11 cellular contexts compared by ENCODE assay signal in the genomic region with DNA sequence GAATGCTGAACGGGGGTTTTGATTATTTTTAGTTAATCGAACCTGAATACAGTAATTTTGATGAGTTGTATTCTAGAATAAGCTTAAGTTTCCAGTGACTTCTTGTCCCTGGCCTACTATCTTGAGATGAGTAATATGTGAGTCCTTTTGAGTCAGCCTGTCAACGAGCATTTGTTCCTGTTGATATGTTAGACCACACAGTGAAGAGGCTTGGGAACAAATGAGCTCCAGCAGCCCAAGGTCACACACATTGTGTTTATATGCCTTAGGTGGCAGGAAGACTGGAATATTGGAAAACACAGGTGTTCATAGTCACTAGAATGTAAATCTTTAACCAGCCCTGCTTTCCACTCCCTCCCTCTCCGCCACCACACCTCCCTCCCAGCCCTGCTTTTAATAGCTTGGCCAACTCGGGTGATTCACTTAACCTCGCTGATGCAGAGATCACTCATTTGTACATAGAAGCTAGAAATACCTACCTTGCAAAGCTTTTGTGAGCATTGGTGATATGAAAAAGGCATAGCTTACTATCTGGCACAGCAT. TPM values are rescaled to one million over a fixed set of nuclear protein-coding genes. Genes with fewer than 3 reads are reported as not detected.
A peak's percentile ranks its signal among the peaks of the same experiment; 100 is the strongest.
DNase-seq lines count a peak whose midpoint lies in the region; ATAC-seq, FAIRE-seq and TF ChIP-seq lines count a peak whose summit lies in the region.
"Had no signal": no experiment of that assay in that cellular context is flagged by ENCODE, and none has a peak within 500 bp of the region (broad histone marks: within the 10 kb centered on the region; RNA-seq: fewer than 3 reads in every experiment).

No MANE protein-coding gene starts in this region.

- no peak for FAIRE-seq in K562 (lab: Jason Lieb, UNC)

- no peak for TF ChIP-seq POLR2A in K562 (conservative IDR thresholded peaks at IDR 0.05)

- H3K9ac ChIP-seq in K562 (ENCODE audit: insufficient read depth in 1 of 2, low read depth in 2 of 2, low read length in 2 of 2), result no peak overlapping the region
- H3K9ac ChIP-seq in Karpas-422 (ENCODE audit: low read length), result no peak overlapping the region
- H3K9ac ChIP-seq: KMS-11 had no signal

- no peak for TF ChIP-seq EP300 in K562 (IDR thresholded peaks at IDR 0.05; ENCODE audit: low read length)

- no peaks in the 10 kb centered on the region for H4K20me1 ChIP-seq in K562 (replicated peaks; ENCODE audit: control insufficient read depth, insufficient read depth, low read length)
- no peaks in the 10 kb centered on the region for H4K20me1 ChIP-seq in Karpas-422 (ENCODE audit: insufficient read depth, low read depth, low read length)

- peak; percentile 44 for DNase-seq in GM03348 (ENCODE audit: low spot score)
- DNase-seq in K562 (ENCODE audit: extremely low read depth in 1 of 4, low spot score in 3 of 4), result peak in 1 of 4 experiments; percentile 6
- peak; percentile 23 to 62 for DNase-seq in psoas muscle
- DNase-seq in WERI-Rb-1, result no peak
- DNase-seq in Karpas-422, result no peak
- DNase-seq in activated CD4-positive, alpha-beta T cell treated with anti-CD3 and anti-CD28 coated beads for 1 hour, result no peak
- DNase-seq: heart right ventricle had no signal

- CTCF ChIA-PET in K562 (lab: Yijun Ruan, JAX; ENCODE audit: low intra/inter-chr PET ratio), result no interaction called here

- no peaks in the 10 kb centered on the region for H3K4me1 ChIP-seq in K562 (replicated peaks in 1 of 2; ENCODE audit: control insufficient read depth in 2 of 2, insufficient read depth in 2 of 2, low read length in 2 of 2)
- H3K4me1 ChIP-seq in psoas muscle, result peaks cover 21% of the 10 kb centered on the region
- no peaks in the 10 kb centered on the region for H3K4me1 ChIP-seq in Karpas-422 (ENCODE audit: low read length)

- WGBS in K562 (ENCODE audit: insufficient coverage, low coverage, missing lambda C conversion rate), result 6% methylated on average over 6 of the region's 6 CpGs
- WGBS in psoas muscle, 3 donors, result 40 to 42% (median 42%) methylated on average over 6 of the region's 6 CpGs

- ATAC-seq in GM19463 (IDR thresholded peaks at IDR 0.05; ENCODE audit: unreplicated experiment) (peak; percentile 91), HG03565 (IDR thresholded peaks at IDR 0.05; ENCODE audit: unreplicated experiment) (peak; percentile 96), K562 (no peak), psoas muscle (peak; percentile 86 to 93 (median 93))

- H3K9me3 ChIP-seq in K562 (replicated peaks; ENCODE audit: control insufficient read depth, insufficient read depth, low read depth, low read length), result no peaks in the 10 kb centered on the region
- no peaks in the 10 kb centered on the region for H3K9me3 ChIP-seq in psoas muscle
- H3K9me3 ChIP-seq in WERI-Rb-1 (ENCODE audit: severe bottlenecking), result no peaks in the 10 kb centered on the region
- H3K9me3 ChIP-seq in Karpas-422 (ENCODE audit: low read length), result no peaks in the 10 kb centered on the region
- H3K9me3 ChIP-seq: heart right ventricle had no signal

- intact Hi-C loops in K562 (cut with micrococcal nuclease) (no loop called here), psoas muscle (cut with DNase I) (loop anchor here in 1 of 2 donors (2.0 kb wide), 1 partner anchor 39 kb away; no protein-coding TSS in a partner anchor)

- BruUV-seq in K562 (replicated peaks; lab: Mats Ljungman, UMichigan), result no TSS peak

- TF ChIP-seq CTCF in K562 (IDR thresholded peaks at IDR 0.05 in 2 of 3, conservative IDR thresholded peaks at IDR 0.05 in 1 of 3; ENCODE audit: insufficient read depth in 2 of 3, low read depth in 1 of 3, low read length in 3 of 3) (no peak), psoas muscle (IDR thresholded peaks at IDR 0.05) (no peak), WERI-Rb-1 (IDR thresholded peaks at IDR 0.05; ENCODE audit: low read depth, low read length) (no peak)

- in situ Hi-C loops in K562 (cut with MboI), result no loop called here

- H3K36me3 ChIP-seq in K562 (ENCODE audit: control insufficient read depth, insufficient read depth, low read length) (no peaks in the 10 kb centered on the region), psoas muscle (ENCODE audit: insufficient read depth in 1 of 2, low read depth in 1 of 2) (peaks cover 0 to 27% of the 10 kb centered on the region in 2 donors), WERI-Rb-1 (no peaks in the 10 kb centered on the region; the same call in 1 of the 2 replicates), Karpas-422 (ENCODE audit: insufficient read depth, low read length) (no peaks in the 10 kb centered on the region)

- H3K9me1 ChIP-seq in K562 (ENCODE audit: control insufficient read depth, insufficient read depth, low read length), result no peaks in the 10 kb centered on the region

- H3K27ac ChIP-seq in K562 (ENCODE audit: extremely low read depth, low read depth, low read length) (no peak overlapping the region), psoas muscle (peak overlapping the region; percentile 63), WERI-Rb-1 (no peak overlapping the region), Karpas-422 (ENCODE audit: low read length) (no peak overlapping the region)
- H3K27ac ChIP-seq: KMS-11 had no signal

- no peak for TF ChIP-seq RAD21 in K562 (CRISPR knock-in tag; conservative IDR thresholded peaks at IDR 0.05 in 1 of 2, IDR thresholded peaks at IDR 0.05 in 1 of 2)

- H3K4me3 ChIP-seq in K562 (no peak overlapping the region), psoas muscle (no peak overlapping the region), WERI-Rb-1 (ENCODE audit: low read depth, low read length) (no peak overlapping the region), Karpas-422 (ENCODE audit: low read length) (no peak overlapping the region)
- H3K4me3 ChIP-seq: heart right ventricle had no signal

- H3K27me3 ChIP-seq in K562 (ENCODE audit: control insufficient read depth in 2 of 2, insufficient read depth in 2 of 2, low read length in 2 of 2) (no peaks in the 10 kb centered on the region), psoas muscle (ENCODE audit: insufficient read depth in 3 of 3, low read length in 2 of 3) (no peaks in the 10 kb centered on the region), WERI-Rb-1 (ENCODE audit: insufficient read depth, low read depth, severe bottlenecking) (no peaks in the 10 kb centered on the region), Karpas-422 (ENCODE audit: low read length) (no peaks in the 10 kb centered on the region)
- H3K27me3 ChIP-seq: heart right ventricle had no signal

- H3K4me2 ChIP-seq in K562 (ENCODE audit: insufficient read depth, low read length) (no peak overlapping the region), Karpas-422 (ENCODE audit: low read depth, low read length, poor library complexity, severe bottlenecking) (no peak overlapping the region)
- H3K4me2 ChIP-seq: KMS-11 had no signal

- H2AFZ ChIP-seq in K562 (ENCODE audit: low read depth, low read length) (no peak overlapping the region), Karpas-422 (ENCODE audit: low read length) (no peak overlapping the region)

- POLR2A ChIA-PET in K562 (lab: Yijun Ruan, JAX), result interaction anchor here (1.2 kb wide), 1 partner anchor 12 kb away, joined by 3 read pairs; no protein-coding TSS in a partner anchor

- H3K9me2 ChIP-seq in Karpas-422 (replicated peaks; ENCODE audit: insufficient read depth, low read length), result no peaks in the 10 kb centered on the region

- H3K79me2 ChIP-seq in K562 (ENCODE audit: control insufficient read depth, insufficient read depth, low read length), result no peaks in the 10 kb centered on the region
- H3K79me2 ChIP-seq in Karpas-422 (ENCODE audit: low read length), result no peaks in the 10 kb centered on the region

RNA-seq across cellular contexts. Expression of a gene that starts 9.1 kb away (rescaled TPM):
- total RNA-seq in K562 (2011; cell fraction: chromatin; rRNA removed; ENCODE audit: low replicate concordance), result 0.25 and 3.2 TPM in 2 replicates
- 0.17 and 0.53 TPM in 2 replicates for total RNA-seq in K562 (2011; cell fraction: nucleolus; rRNA removed)
- total RNA-seq in K562 (2011; cell fraction: nucleoplasm; rRNA removed), result 0.44 and 0.92 TPM in 2 replicates
- total RNA-seq in K562 (2014; rRNA removed) (0.23 and 0.53 TPM in 2 replicates), K562 (2014; rRNA removed; fragmentation: Illumina TruSeq; extraction: Trizol) (0.87 and 0.99 TPM in 2 replicates), K562 (2015; rRNA removed; fragmentation: Illumina TruSeq; extraction: Trizol) (0.49 and 0.54 TPM in 2 replicates), K562 (2021) (0.81 and 0.91 TPM in 2 replicates), psoas muscle (10 to 100 TPM; 15.1 to 38.4 (median 22.5) TPM)
- polyA plus RNA-seq in K562 (2011; rRNA removed) (0.28 and 0.65 TPM in 2 replicates), K562 (2014; fragmentation: Illumina TruSeq; extraction: Trizol) (0.43 and 0.64 TPM in 2 replicates), K562 (2014; fragmentation: Nextera tagmentation; extraction: Ambion mirVana) (under 1 TPM; 0.14 to 0.27 TPM), K562 (2014; rRNA removed) (0.34 and 1.1 TPM in 2 replicates), psoas muscle (10 to 100 TPM in 2 of 3 donors, 1 to 10 TPM in 1; 6.3 to 36.1 (median 35.2) TPM)
- polyA plus RNA-seq in K562 (2011; cell fraction: cytosol; rRNA removed), result 0.22 and 0.63 TPM in 2 replicates
- 0.34 and 0.63 TPM in 2 replicates for polyA plus RNA-seq in K562 (2011; cell fraction: nucleus; rRNA removed)
- polyA plus RNA-seq in K562 (2012), result 0.64 and 1.3 TPM in 2 replicates
- 0.25 and 0.45 TPM in 2 replicates for polyA minus RNA-seq in K562 (2011; rRNA and poly(A)+ RNA removed)
- not detected in 2 replicates for polyA minus RNA-seq in K562 (2011; cell fraction: cytosol; rRNA and poly(A)+ RNA removed)
- polyA minus RNA-seq in K562 (2011; cell fraction: nucleus; rRNA and poly(A)+ RNA removed), result 0.54 TPM in 1 of 2 replicates, not detected in the other
- total RNA-seq in Karpas-422 (2014; rRNA removed; shearing (Covaris generic); ENCODE audit: low replicate concordance), result not detected in 2 replicates

RNA-seq across cellular contexts. Expression of a gene that starts 18.7 kb away (rescaled TPM):
- not detected in 2 replicates for total RNA-seq in K562 (2011; cell fraction: chromatin; rRNA removed; ENCODE audit: low replicate concordance)
- not detected in 2 replicates for total RNA-seq in K562 (2011; cell fraction: nucleolus; rRNA removed)
- total RNA-seq in K562 (2011; cell fraction: nucleoplasm; rRNA removed), result not detected in 2 replicates
- not detected in 2 replicates for total RNA-seq in K562 (2014; rRNA removed)
- not detected in 2 replicates for total RNA-seq in K562 (2014; rRNA removed; fragmentation: Illumina TruSeq; extraction: Trizol)
- not detected in 2 replicates for total RNA-seq in K562 (2015; rRNA removed; fragmentation: Illumina TruSeq; extraction: Trizol)
- total RNA-seq in K562 (2021), result not detected in 2 replicates
- not detected in 2 replicates for polyA plus RNA-seq in K562 (2011; rRNA removed)
- not detected in 2 replicates for polyA plus RNA-seq in K562 (2011; cell fraction: cytosol; rRNA removed)
- not detected in 2 replicates for polyA plus RNA-seq in K562 (2011; cell fraction: nucleus; rRNA removed)
- not detected in 2 replicates for polyA plus RNA-seq in K562 (2012)
- polyA plus RNA-seq in K562 (2014; fragmentation: Illumina TruSeq; extraction: Trizol), result not detected in 2 replicates
- under 1 TPM; 0.07 to 0.14 TPM for polyA plus RNA-seq in K562 (2014; fragmentation: Nextera tagmentation; extraction: Ambion mirVana)
- not detected in 2 replicates for polyA plus RNA-seq in K562 (2014; rRNA removed)
- not detected in 2 replicates for polyA minus RNA-seq in K562 (2011; rRNA and poly(A)+ RNA removed)
- polyA minus RNA-seq in K562 (2011; cell fraction: cytosol; rRNA and poly(A)+ RNA removed), result not detected in 2 replicates
- not detected in 2 replicates for polyA minus RNA-seq in K562 (2011; cell fraction: nucleus; rRNA and poly(A)+ RNA removed)
- 10 to 100 TPM in 2 of 4 donors, 1 to 10 TPM in 2; 3.7 to 63.6 (median 27.1) TPM for total RNA-seq in psoas muscle
- 10 to 100 TPM in 2 of 3 donors, 1 to 10 TPM in 1; 7.1 to 42.1 (median 31.3) TPM for polyA plus RNA-seq in psoas muscle
- total RNA-seq in Karpas-422 (2014; rRNA removed; shearing (Covaris generic); ENCODE audit: low replicate concordance), result not detected in 2 replicates
- total RNA-seq: heart right ventricle had no signal
- polyA plus RNA-seq: urinary bladder had no signal

Comparison
In these comparisons a context has a peak if more than half of its experiments do, and no peak if none do; other contexts are left out.
1. DNase-seq: peak in GM03348 (single experiment) and psoas muscle (2 of 2); none in WERI-Rb-1 (single experiment), Karpas-422 (single experiment) and activated CD4-positive, alpha-beta T cell treated with anti-CD3 and anti-CD28 coated beads for 1 hour (single experiment).